9 cellular contexts compared by ENCODE assay signal in the genomic region with DNA sequence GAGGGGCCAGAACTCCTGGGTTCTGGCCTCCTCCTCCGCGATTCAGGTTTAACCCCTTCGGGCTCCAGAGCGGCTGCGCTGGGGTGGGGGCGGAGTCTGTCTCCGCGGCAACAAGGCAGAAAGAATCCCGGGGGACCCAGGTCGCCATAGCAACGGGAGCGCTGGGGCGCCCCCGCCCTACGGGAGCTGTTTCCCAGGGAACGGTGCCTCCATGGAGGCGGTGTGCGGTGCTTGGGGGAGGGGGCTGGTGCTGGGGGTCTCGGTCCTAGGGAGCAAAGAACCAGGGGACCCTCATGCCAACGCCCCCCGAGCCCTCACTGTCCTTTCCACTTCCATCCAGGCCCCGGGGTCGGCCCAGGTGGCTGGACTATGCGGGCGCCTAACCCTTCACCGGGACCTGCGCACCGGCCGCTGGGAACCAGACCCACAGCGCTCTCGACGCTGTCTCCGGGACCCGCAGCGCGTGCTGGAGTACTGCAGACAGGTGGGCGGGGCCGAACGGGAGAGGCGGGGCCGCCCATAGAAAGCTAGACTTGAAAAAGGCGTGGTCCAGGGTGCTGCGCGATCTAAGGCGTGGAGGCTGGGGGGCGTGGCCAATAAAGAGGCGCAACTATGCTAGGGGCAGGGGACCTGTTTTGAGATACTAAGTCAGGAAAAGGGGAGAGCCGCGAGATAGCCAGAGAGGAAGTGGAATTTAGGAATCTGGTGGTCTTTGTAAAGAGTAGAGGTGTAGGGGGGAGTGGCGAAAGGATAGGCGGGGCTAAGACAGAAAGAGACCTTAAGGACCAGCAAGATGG. TPM values are rescaled to one million over a fixed set of nuclear protein-coding genes. Genes with fewer than 3 reads are reported as not detected.
DNase-seq lines count a peak whose midpoint lies in the region; ATAC-seq, FAIRE-seq and TF ChIP-seq lines count a peak whose summit lies in the region.
"Had no signal": no experiment of that assay in that cellular context is flagged by ENCODE, and none has a peak within 500 bp of the region (broad histone marks: within the 10 kb centered on the region; RNA-seq: fewer than 3 reads in every experiment).

No MANE protein-coding gene starts in this region.

- no peak overlapping the region for H3K18ac ChIP-seq in H1 (ENCODE audit: extremely low read depth, low read length)

- WGBS in H1 (ENCODE audit: extremely low coverage in 1 of 2, insufficient coverage in 1 of 2, insufficient read length in 1 of 2, insufficient replicate concordance in 2 of 2, low coverage in 1 of 2, low lambda C conversion rate in 2 of 2, missing lambda C conversion rate in 1 of 2), 2 experiments: 0% methylated on average over 36 of the region's 51 CpGs; no CpG with 5 or more reads in 1 of the 2 experiments

- H3K36me3 ChIP-seq in DND-41 (ENCODE audit: insufficient read depth, low read length) (no peaks in the 10 kb centered on the region), H1 (ENCODE audit: control insufficient read depth in 2 of 4, insufficient read depth in 4 of 4, low read length in 3 of 4) (no peaks in the 10 kb centered on the region), mucosa of descending colon (ENCODE audit: low read depth) (no peaks in the 10 kb centered on the region)

- H2BK15ac ChIP-seq in H1 (ENCODE audit: low read length): no peak overlapping the region

- no peak overlapping the region for H3K4ac ChIP-seq in H1 (replicated peaks; ENCODE audit: insufficient read length, low read depth, low read length)

- no peak for TF ChIP-seq EP300 in H1 (IDR thresholded peaks at IDR 0.05; ENCODE audit: borderline replicate concordance in 1 of 2, low read depth in 2 of 2, low read length in 2 of 2)

- H2BK20ac ChIP-seq in H1 (ENCODE audit: low read length): no peak overlapping the region

- peak overlapping the region; percentile 27 for H4K5ac ChIP-seq in H1 (ENCODE audit: insufficient read length, low read depth, low read length)

- H3K14ac ChIP-seq in H1 (ENCODE audit: insufficient read length): no peak overlapping the region

- intact Hi-C loops in mucosa of descending colon (cut with DNase I, micrococcal nuclease): no loop called here

- H3K27me3 ChIP-seq in DND-41 (ENCODE audit: insufficient read depth, low read length, poor library complexity): peaks cover 14% of the 10 kb centered on the region
- H3K27me3 ChIP-seq in H1 (replicated peaks in 1 of 4; ENCODE audit: control insufficient read depth in 3 of 4, extremely low read depth in 1 of 4, insufficient read depth in 3 of 4, low read length in 3 of 4): peaks cover 3 to 12% (median 9%) of the 10 kb centered on the region in 4 experiments

- POLR2A ChIA-PET in H1 (lab: Charles Lee; ENCODE audit: partially characterized antibody): interaction anchor here (0.7 to 2.7 kb wide), 17 partner anchors 9 to 359 kb away, joined by 3 to 20 read pairs (median 3); partner anchors contain the start of genes KIRREL2, LIN37, NFKBID and PSENEN

- no peak for TF ChIP-seq POLR2A in H1 (IDR thresholded peaks at IDR 0.05; ENCODE audit: control extremely low read depth in 1 of 2, low read depth in 2 of 2, low read length in 2 of 2)

- ATAC-seq in DND-41 (ENCODE audit: insufficient read depth, low read depth) (no peak), mucosa of descending colon (peak; percentile 83)

- H3K4me3 ChIP-seq in DND-41 (ENCODE audit: low read depth in 1 of 2, low read length in 2 of 2): no peak overlapping the region
- peak overlapping the region; percentile 38 to 64 (median 52); a peak in 7 of 8 replicates for H3K4me3 ChIP-seq in H1 (ENCODE audit: extremely low read depth in 1 of 4, insufficient read depth in 2 of 4, low read depth in 3 of 4, low read length in 4 of 4)
- H3K4me3 ChIP-seq in mucosa of descending colon: no peak overlapping the region

- no peaks in the 10 kb centered on the region; the same call in 1 of the 2 replicates for H4K20me1 ChIP-seq in DND-41 (ENCODE audit: insufficient read depth, low read length)
- peaks cover 0 to 2% of the 10 kb centered on the region in 2 experiments for H4K20me1 ChIP-seq in H1 (replicated peaks in 1 of 2; ENCODE audit: control insufficient read depth in 1 of 2, insufficient read depth in 2 of 2, low read length in 2 of 2)

- H3K23ac ChIP-seq in H1 (ENCODE audit: insufficient read length): no peak overlapping the region

- TF ChIP-seq CTCF in DND-41 (IDR thresholded peaks at IDR 0.05; ENCODE audit: borderline replicate concordance, extremely low read depth, low read length, poor library complexity, severe bottlenecking): no peak
- 0 out of 4 replicates have a peak, but pooled peaks of 1 of the 3 experiments have one; percentile 4 for TF ChIP-seq CTCF in H1 (IDR thresholded peaks at IDR 0.05; ENCODE audit: control extremely low read depth in 1 of 3, insufficient read depth in 1 of 3, low read depth in 1 of 3, low read length in 3 of 3)
- TF ChIP-seq CTCF in mucosa of descending colon (IDR thresholded peaks at IDR 0.05): no peak

- H3K23me2 ChIP-seq in H1 (ENCODE audit: low read depth, low read length): peaks cover 9% of the 10 kb centered on the region; the same call in 1 of the 2 replicates

- no peak overlapping the region for H2BK120ac ChIP-seq in H1 (replicated peaks; ENCODE audit: low read depth, low read length)

- no peak for FAIRE-seq in H1 (lab: Jason Lieb, UNC)
- FAIRE-seq: endometrium had no signal

- CTCF ChIA-PET in H1 (lab: Charles Lee; ENCODE audit: partially characterized antibody): interaction anchor here (0.6 to 3.2 kb wide), 10 partner anchors 9 to 743 kb away, joined by 3 to 15 read pairs (median 4); no protein-coding TSS in a partner anchor

- H3K9ac ChIP-seq in DND-41 (ENCODE audit: low read depth, low read length) (no peak overlapping the region; the same call in 1 of the 2 replicates), H1 (replicated peaks in 1 of 4; ENCODE audit: extremely low read depth in 1 of 4, low read depth in 3 of 4, low read length in 3 of 4) (no peak overlapping the region)

- H3K79me1 ChIP-seq in H1 (ENCODE audit: low read depth, low read length): no peaks in the 10 kb centered on the region

- DNase-seq in DND-41: peak; percentile 20
- peak; percentile 14 for DNase-seq in HT1080 (ENCODE audit: low read depth)
- peak; percentile 85 for DNase-seq in NOMO-1 treated with DMSO at 0.1 percent for 48 hours (lab: John Stamatoyannopoulos, UW; ENCODE audit: unreplicated experiment)
- peak; percentile 38 for DNase-seq in activated CD8-positive, alpha-beta memory T cell treated with anti-CD3 and anti-CD28 coated beads, Interleukin-2, amount 50 U/mL, for 1 hour (ENCODE audit: extremely low read depth)
- peak; percentile 82 to 94 for DNase-seq in H1 (ENCODE audit: low read depth in 1 of 2, low spot score in 2 of 2)
- DNase-seq in mucosa of descending colon: peak; percentile 71 to 81 (median 75)
- peak; percentile 72 to 84 for DNase-seq in stimulated activated CD8-positive, alpha-beta memory T cell treated with anti-CD3 and anti-CD28 coated beads, Interleukin-7, amount 100 ng/mL, for 48 hours (ENCODE audit: extremely low read depth in 1 of 2, low read depth in 1 of 2)
- DNase-seq in GF-D8 (lab: John Stamatoyannopoulos, UW): no peak

- peaks cover 13% of the 10 kb centered on the region for H3K4me1 ChIP-seq in DND-41 (ENCODE audit: insufficient read depth, low read length)
- H3K4me1 ChIP-seq in H1 (replicated peaks in 1 of 4; ENCODE audit: control insufficient read depth in 3 of 4, insufficient read depth in 4 of 4, low read length in 3 of 4): peaks cover 0 to 12% (median 8%) of the 10 kb centered on the region in 4 experiments; a peak in 5 of 7 replicates
- peaks cover 18% of the 10 kb centered on the region for H3K4me1 ChIP-seq in mucosa of descending colon (ENCODE audit: low read depth)

- no peak overlapping the region for H2AK5ac ChIP-seq in H1 (ENCODE audit: low read depth, low read length)

- no peak overlapping the region for H4K91ac ChIP-seq in H1 (replicated peaks; ENCODE audit: insufficient read length, low read length)

- H3K9me3 ChIP-seq in DND-41 (ENCODE audit: insufficient read depth, low read length, severe bottlenecking) (no peaks in the 10 kb centered on the region), H1 (ENCODE audit: insufficient read depth in 2 of 2, low read depth in 1 of 2, low read length in 1 of 2) (no peaks in the 10 kb centered on the region), mucosa of descending colon (no peaks in the 10 kb centered on the region)

- H2BK12ac ChIP-seq in H1 (ENCODE audit: low read depth, low read length): no peak overlapping the region

- H3K27ac ChIP-seq in DND-41 (ENCODE audit: low read length) (no peak overlapping the region), H1 (ENCODE audit: low read depth, low read length) (no peak overlapping the region)

- H3K4me2 ChIP-seq in DND-41 (ENCODE audit: insufficient read depth, low read length) (0 out of 2 replicates have a peak overlapping the region, but pooled peaks have one; percentile 58), H1 (ENCODE audit: insufficient read depth in 1 of 2, low read depth in 2 of 2, low read length in 2 of 2) (peak overlapping the region; percentile 93 to 96)

- TF ChIP-seq RAD21 in H1 (IDR thresholded peaks at IDR 0.05 in 1 of 2, conservative IDR thresholded peaks at IDR 0.05 in 1 of 2; ENCODE audit: low read depth in 2 of 2, low read length in 2 of 2): no peak

- H3K79me2 ChIP-seq in DND-41 (ENCODE audit: insufficient read depth, low read length) (no peaks in the 10 kb centered on the region), H1 (ENCODE audit: control insufficient read depth in 1 of 2, insufficient read depth in 2 of 2, low read length in 2 of 2) (no peaks in the 10 kb centered on the region)

- no peak overlapping the region for H2BK5ac ChIP-seq in H1 (ENCODE audit: low read depth, low read length)

- H4K8ac ChIP-seq in H1 (ENCODE audit: extremely low read depth, insufficient read depth, low read length): no peak overlapping the region

- H3K56ac ChIP-seq in H1 (replicated peaks; ENCODE audit: insufficient read length, low read depth, low read length): no peak overlapping the region

- H2AFZ ChIP-seq in DND-41 (ENCODE audit: low read depth, low read length): no peak overlapping the region
- H2AFZ ChIP-seq in H1 (ENCODE audit: low read length): peak overlapping the region; percentile 77; the same call in 1 of the 2 replicates

RNA-seq across cellular contexts. Expression of gene APLP1, which starts 1.2 kb away (rescaled TPM):
- 1.6 and 6.6 TPM in 2 replicates for total RNA-seq in HT1080 (2014; rRNA removed; shearing (Covaris generic))
- polyA plus RNA-seq in HT1080 (2015; cell fraction: cytosol; rRNA removed): 2.5 and 2.7 TPM in 2 replicates
- polyA plus RNA-seq in HT1080 (2015; cell fraction: nucleus; rRNA removed): 1.9 and 3.0 TPM in 2 replicates
- total RNA-seq in H1 (2021; fragmentation: NEBNext Ultra II Directional; extraction: Animal tissue kit (Norgen Biotek cat#: 25700)): 22.0 and 22.2 TPM in 2 replicates
- polyA plus RNA-seq in H1 (2011; rRNA removed): 19.9 and 32.4 TPM in 2 replicates
- polyA plus RNA-seq in H1 (2011; cell fraction: cytosol; rRNA removed): 18.3 TPM
- polyA plus RNA-seq in H1 (2011; cell fraction: nucleus; rRNA removed): 37.2 TPM
- 18.3 to 26.1 TPM (median 22.6 TPM) in 4 replicates for polyA plus RNA-seq in H1 (2012, experiment 1 of 2)
- 52.7 TPM for polyA plus RNA-seq in H1 (2012, experiment 2 of 2)
- polyA plus RNA-seq in H1 (2013, experiment 1 of 2): 43.9 TPM
- polyA plus RNA-seq in H1 (2013, experiment 2 of 2): 44.0 TPM
- polyA minus RNA-seq in H1 (2011; rRNA and poly(A)+ RNA removed): 8.1 and 9.1 TPM in 2 replicates
- polyA minus RNA-seq in H1 (2011; cell fraction: cytosol; rRNA and poly(A)+ RNA removed): 8.1 TPM
- 9.3 TPM for polyA minus RNA-seq in H1 (2011; cell fraction: nucleus; rRNA and poly(A)+ RNA removed)
- total RNA-seq in mucosa of descending colon: 10 to 100 TPM in 1 of 3 donors, 1 to 10 TPM in 2; 1.6 to 13.2 (median 1.9) TPM

RNA-seq across cellular contexts. Expression of gene KIRREL2, which starts 12.8 kb away (rescaled TPM):
- total RNA-seq in HT1080 (2014; rRNA removed; shearing (Covaris generic)): not detected in 2 replicates
- 0.03 and 0.08 TPM in 2 replicates for polyA plus RNA-seq in HT1080 (2015; cell fraction: cytosol; rRNA removed)
- polyA plus RNA-seq in HT1080 (2015; cell fraction: nucleus; rRNA removed): 0.13 and 0.16 TPM in 2 replicates
- total RNA-seq in H1 (2021; fragmentation: NEBNext Ultra II Directional; extraction: Animal tissue kit (Norgen Biotek cat#: 25700)): 4.6 TPM in 2 replicates
- 2.4 and 3.3 TPM in 2 replicates for polyA plus RNA-seq in H1 (2011; rRNA removed)
- 2.6 TPM for polyA plus RNA-seq in H1 (2011; cell fraction: cytosol; rRNA removed)
- 7.0 TPM for polyA plus RNA-seq in H1 (2011; cell fraction: nucleus; rRNA removed)
- polyA plus RNA-seq in H1 (2012, experiment 1 of 2): 3.4 to 4.7 TPM (median 4.0 TPM) in 4 replicates
- polyA plus RNA-seq in H1 (2012, experiment 2 of 2): 2.8 TPM
- polyA plus RNA-seq in H1 (2013, experiment 1 of 2): 4.8 TPM
- 4.4 TPM for polyA plus RNA-seq in H1 (2013, experiment 2 of 2)
- 1.2 and 2.4 TPM in 2 replicates for polyA minus RNA-seq in H1 (2011; rRNA and poly(A)+ RNA removed)
- polyA minus RNA-seq in H1 (2011; cell fraction: cytosol; rRNA and poly(A)+ RNA removed): 2.2 TPM
- polyA minus RNA-seq in H1 (2011; cell fraction: nucleus; rRNA and poly(A)+ RNA removed): 1.7 TPM
- under 1 TPM in 1 of 3 donors, not detected in 2; 0.09 TPM for total RNA-seq in mucosa of descending colon

RNA-seq across cellular contexts. Expression of gene NPHS1, which starts 17.2 kb away (rescaled TPM):
- not detected in 2 replicates for total RNA-seq in HT1080 (2014; rRNA removed; shearing (Covaris generic))
- not detected in 2 replicates for polyA plus RNA-seq in HT1080 (2015; cell fraction: cytosol; rRNA removed)
- not detected in 2 replicates for polyA plus RNA-seq in HT1080 (2015; cell fraction: nucleus; rRNA removed)
- total RNA-seq in H1 (2021; fragmentation: NEBNext Ultra II Directional; extraction: Animal tissue kit (Norgen Biotek cat#: 25700)): 0.40 and 1.4 TPM in 2 replicates
- polyA plus RNA-seq in H1 (2011; rRNA removed): 1.3 and 1.9 TPM in 2 replicates
- 2.6 TPM for polyA plus RNA-seq in H1 (2011; cell fraction: cytosol; rRNA removed)
- polyA plus RNA-seq in H1 (2011; cell fraction: nucleus; rRNA removed): 8.1 TPM
- 0.87 to 1.9 TPM (median 1.4 TPM) in 4 replicates for polyA plus RNA-seq in H1 (2012, experiment 1 of 2)
- polyA plus RNA-seq in H1 (2012, experiment 2 of 2): 0.34 TPM
- polyA plus RNA-seq in H1 (2013, experiment 1 of 2): 0.69 TPM
- polyA plus RNA-seq in H1 (2013, experiment 2 of 2): 0.68 TPM
- 0.63 and 0.73 TPM in 2 replicates for polyA minus RNA-seq in H1 (2011; rRNA and poly(A)+ RNA removed)
- 0.73 TPM for polyA minus RNA-seq in H1 (2011; cell fraction: cytosol; rRNA and poly(A)+ RNA removed)
- polyA minus RNA-seq in H1 (2011; cell fraction: nucleus; rRNA and poly(A)+ RNA removed): 1.7 TPM
- total RNA-seq in mucosa of descending colon: under 1 TPM in 1 of 3 donors, not detected in 2; 0.09 TPM

RNA-seq across cellular contexts. Expression of gene NFKBID, which starts 30.8 kb away (rescaled TPM):
- total RNA-seq in HT1080 (2014; rRNA removed; shearing (Covaris generic)): 5.8 and 5.9 TPM in 2 replicates
- 1.4 and 2.2 TPM in 2 replicates for polyA plus RNA-seq in HT1080 (2015; cell fraction: cytosol; rRNA removed)
- 12.2 and 16.8 TPM in 2 replicates for polyA plus RNA-seq in HT1080 (2015; cell fraction: nucleus; rRNA removed)
- total RNA-seq in H1 (2021; fragmentation: NEBNext Ultra II Directional; extraction: Animal tissue kit (Norgen Biotek cat#: 25700)): 12.0 and 13.2 TPM in 2 replicates
- polyA plus RNA-seq in H1 (2011; rRNA removed): 10.0 and 22.1 TPM in 2 replicates
- polyA plus RNA-seq in H1 (2011; cell fraction: cytosol; rRNA removed): 8.7 TPM
- 39.2 TPM for polyA plus RNA-seq in H1 (2011; cell fraction: nucleus; rRNA removed)
- 4.9 to 9.4 TPM (median 8.5 TPM) in 4 replicates for polyA plus RNA-seq in H1 (2012, experiment 1 of 2)
- 5.1 TPM for polyA plus RNA-seq in H1 (2012, experiment 2 of 2)
- 9.8 TPM for polyA plus RNA-seq in H1 (2013, experiment 1 of 2)
- 11.0 TPM for polyA plus RNA-seq in H1 (2013, experiment 2 of 2)
- polyA minus RNA-seq in H1 (2011; rRNA and poly(A)+ RNA removed): 7.3 and 8.1 TPM in 2 replicates
- 5.7 TPM for polyA minus RNA-seq in H1 (2011; cell fraction: cytosol; rRNA and poly(A)+ RNA removed)
- polyA minus RNA-seq in H1 (2011; cell fraction: nucleus; rRNA and poly(A)+ RNA removed): 27.4 TPM
- total RNA-seq in mucosa of descending colon: 10 to 100 TPM in 2 of 3 donors, 1 to 10 TPM in 1; 8.7 to 16.6 (median 12.3) TPM

RNA-seq across cellular contexts. Expression of gene HCST, which starts 32.8 kb away (rescaled TPM):
- not detected in 2 replicates for total RNA-seq in HT1080 (2014; rRNA removed; shearing (Covaris generic))
- not detected in 2 replicates for polyA plus RNA-seq in HT1080 (2015; cell fraction: cytosol; rRNA removed)
- not detected in 2 replicates for polyA plus RNA-seq in HT1080 (2015; cell fraction: nucleus; rRNA removed)
- 1.1 TPM in 1 of 2 replicates, not detected in the other for total RNA-seq in H1 (2021; fragmentation: NEBNext Ultra II Directional; extraction: Animal tissue kit (Norgen Biotek cat#: 25700))
- 2.8 and 3.0 TPM in 2 replicates for polyA plus RNA-seq in H1 (2011; rRNA removed)
- 1.5 TPM for polyA plus RNA-seq in H1 (2011; cell fraction: cytosol; rRNA removed)
- polyA plus RNA-seq in H1 (2011; cell fraction: nucleus; rRNA removed): 1.0 TPM
- polyA plus RNA-seq in H1 (2012, experiment 1 of 2): 0.90 to 1.8 TPM (median 1.3 TPM) in 4 replicates
- polyA plus RNA-seq in H1 (2012, experiment 2 of 2): 4.3 TPM
- 3.4 TPM for polyA plus RNA-seq in H1 (2013, experiment 1 of 2)
- 4.7 TPM for polyA plus RNA-seq in H1 (2013, experiment 2 of 2)
- 0.73 TPM in 1 of 2 replicates, not detected in the other for polyA minus RNA-seq in H1 (2011; rRNA and poly(A)+ RNA removed)
- not detected for polyA minus RNA-seq in H1 (2011; cell fraction: cytosol; rRNA and poly(A)+ RNA removed)
- not detected for polyA minus RNA-seq in H1 (2011; cell fraction: nucleus; rRNA and poly(A)+ RNA removed)
- 1 to 10 TPM; 4.6 to 8.2 (median 7.9) TPM for total RNA-seq in mucosa of descending colon

Comparison
In these comparisons a context has a peak if more than half of its experiments do, and no peak if none do; other contexts are left out.
1. H3K4me3 ChIP-seq: peak in H1 (4 of 4); none in DND-41 (0 of 2) and mucosa of descending colon (single experiment).